In genomic region chr10:42553064-42553407, GRCh38 we compare ENCODE assay signal across 8 cellular contexts.
DNase-seq lines count a peak whose midpoint lies in the region; ATAC-seq and TF ChIP-seq lines count a peak whose summit lies in the region.

No MANE protein-coding gene starts in this region.

- H3K4me3 ChIP-seq in skeletal muscle tissue (ENCODE audit: low read length in 3 of 3) = peak overlapping the region; percentile 87 to 98 (median 92)

- intact Hi-C loops in left cardiac atrium (cut with DNase I) = loop anchor here in 1 of 2 donors (10.0 kb wide), 1 partner anchor 82 kb away; the partner anchor contains the start of gene ZNF33B

- no peaks in the 10 kb centered on the region for H3K36me3 ChIP-seq in skeletal muscle tissue (ENCODE audit: control insufficient read depth in 3 of 3, insufficient read depth in 3 of 3, low read length in 3 of 3)

- H3K27ac ChIP-seq in VCaP (peak overlapping the region; percentile 70), skeletal muscle tissue (ENCODE audit: low read depth, low read length) (peak overlapping the region; percentile 33)

- ATAC-seq in GM18907 (IDR thresholded peaks at IDR 0.05; ENCODE audit: unreplicated experiment) (peak; percentile 36), HG02870 (IDR thresholded peaks at IDR 0.05; ENCODE audit: unreplicated experiment) (peak; percentile 26), left cardiac atrium (peak; percentile 51 to 57)

- DNase-seq in left cardiac atrium (no peak), NCI-H2196 (lab: John Stamatoyannopoulos, UW; ENCODE audit: unreplicated experiment) (no peak), NCI-H1092 treated with DMSO at 0.1 percent for 48 hours (lab: John Stamatoyannopoulos, UW) (no peak)
- DNase-seq in central memory CD4-positive, alpha-beta T cell = no peak

- peak overlapping the region; percentile 46 to 81 (median 79) for H3K9ac ChIP-seq in skeletal muscle tissue (ENCODE audit: low read depth in 1 of 3, low read length in 3 of 3)

- H3K4me1 ChIP-seq in skeletal muscle tissue (ENCODE audit: control insufficient read depth in 3 of 3, insufficient read depth in 3 of 3, low read length in 3 of 3) = peaks cover 11 to 17% (median 12%) of the 10 kb centered on the region in 3 donors

- no peaks in the 10 kb centered on the region for H3K27me3 ChIP-seq in skeletal muscle tissue (ENCODE audit: control insufficient read depth in 3 of 3, insufficient read depth in 3 of 3, low read length in 3 of 3)

- TF ChIP-seq CTCF in VCaP (conservative IDR thresholded peaks at IDR 0.05) = no peak

- no peaks in the 10 kb centered on the region for H3K9me3 ChIP-seq in skeletal muscle tissue (ENCODE audit: control insufficient read depth in 3 of 3, low read length in 3 of 3)
